Comparison of ENCODE assay signal across 9 cellular contexts in genomic region chr1:40185951-40186864, GRCh38. TPM values are rescaled to one million over a fixed set of nuclear protein-coding genes. Genes with fewer than 3 reads are reported as not detected.
A peak's percentile ranks its signal among the peaks of the same experiment; 100 is the strongest.
DNase-seq lines count a peak whose midpoint lies in the region; ATAC-seq, FAIRE-seq and TF ChIP-seq lines count a peak whose summit lies in the region.
"Had no signal": no experiment of that assay in that cellular context is flagged by ENCODE, and none has a peak within 500 bp of the region (broad histone marks: within the 10 kb centered on the region; RNA-seq: fewer than 3 reads in every experiment).

No MANE protein-coding gene starts in this region.

- TF ChIP-seq CTCF in osteoblast (IDR thresholded peaks at IDR 0.05; ENCODE audit: extremely low read depth, low read depth, low read length) (no peak), esophagus squamous epithelium (IDR thresholded peaks at IDR 0.05) (no peak), coronary artery (IDR thresholded peaks at IDR 0.05) (no peak)

- no peak for FAIRE-seq in RCC 7860 (lab: Jason Lieb, UNC)

- H3K27ac ChIP-seq in osteoblast (ENCODE audit: low read depth, low read length) (no peak overlapping the region), esophagus squamous epithelium (no peak overlapping the region), coronary artery (no peak overlapping the region)

- H3K27me3 Mint-ChIP-seq in activated T-cell treated with anti-CD3 and anti-CD28 coated beads, Interleukin-2, amount 50 U/mL, for 72 hours (ENCODE audit: low read depth) = no peaks in the 10 kb centered on the region

- peaks cover 85% of the 10 kb centered on the region for H3K79me2 ChIP-seq in osteoblast (ENCODE audit: insufficient read depth, low read length)

- TF ChIP-seq POLR2A in esophagus squamous epithelium (IDR thresholded peaks at IDR 0.05) = no peak

- H3K4me3 Mint-ChIP-seq in activated T-cell treated with anti-CD3 and anti-CD28 coated beads, Interleukin-2, amount 50 U/mL, for 72 hours = peak overlapping the region; percentile 63 to 78

- no peak overlapping the region for H3K4me3 ChIP-seq in osteoblast (ENCODE audit: insufficient read depth, low read length)
- no peak overlapping the region for H3K4me3 ChIP-seq in esophagus squamous epithelium
- no peak overlapping the region for H3K4me3 ChIP-seq in coronary artery
- H3K4me3 ChIP-seq: heart left ventricle had no signal

- H3K9me3 ChIP-seq in osteoblast (ENCODE audit: low read depth, low read length) (no peaks in the 10 kb centered on the region), esophagus squamous epithelium (no peaks in the 10 kb centered on the region)
- H3K9me3 ChIP-seq: heart left ventricle had no signal

- ATAC-seq in GM21515 (IDR thresholded peaks at IDR 0.05; ENCODE audit: unreplicated experiment) = peak; percentile 94
- ATAC-seq in activated T-cell treated with anti-CD3 and anti-CD28 coated beads, Interleukin-2, amount 50 U/mL, for 72 hours (replicated peaks in 1 of 2) = peak; percentile 95 to 98

- H3K27me3 ChIP-seq in osteoblast (ENCODE audit: insufficient read depth, low read length) (no peaks in the 10 kb centered on the region), esophagus squamous epithelium (no peaks in the 10 kb centered on the region)
- H3K27me3 ChIP-seq: heart left ventricle had no signal

- H3K27ac Mint-ChIP-seq in activated T-cell treated with anti-CD3 and anti-CD28 coated beads, Interleukin-2, amount 50 U/mL, for 72 hours = peak overlapping the region; percentile 48

- H4K20me1 ChIP-seq in osteoblast (ENCODE audit: insufficient read depth, low read length) = peaks cover 21% of the 10 kb centered on the region

- H3K4me1 Mint-ChIP-seq in activated T-cell treated with anti-CD3 and anti-CD28 coated beads, Interleukin-2, amount 50 U/mL, for 72 hours (ENCODE audit: low read depth) = peaks cover 57% of the 10 kb centered on the region

- H3K36me3 ChIP-seq in osteoblast (ENCODE audit: insufficient read depth, low read length) (peaks cover 15% of the 10 kb centered on the region), esophagus squamous epithelium (peaks cover 0 to 24% (median 0%) of the 10 kb centered on the region in 3 donors)

- WGBS in esophagus squamous epithelium, 2 donors = 70 to 84% methylated on average over 7 of the region's 7 CpGs

- H3K4me2 ChIP-seq in osteoblast (ENCODE audit: insufficient read depth, low read length) = peak overlapping the region; percentile 37

- H3K36me3 Mint-ChIP-seq in activated T-cell treated with anti-CD3 and anti-CD28 coated beads, Interleukin-2, amount 50 U/mL, for 72 hours (ENCODE audit: insufficient read depth in 2 of 2) = peaks cover 5 to 20% of the 10 kb centered on the region in 2 donors

- intact Hi-C loops in esophagus squamous epithelium (cut with DNase I) = no loop called here

- no peak overlapping the region for H2AFZ ChIP-seq in osteoblast (ENCODE audit: low read length)

- DNase-seq in EH (ENCODE audit: low read depth) (peak; percentile 66), HS-5 (ENCODE audit: low read depth) (peak; percentile 34), osteoblast (ENCODE audit: insufficient read length, low spot score, missing footprints) (peak; percentile 62), esophagus squamous epithelium (lab: John Stamatoyannopoulos, UW) (no peak), RCC 7860 (ENCODE audit: low spot score) (no peak), coronary artery (ENCODE audit: low spot score) (no peak)
- DNase-seq in activated T-cell treated with anti-CD3 and anti-CD28 coated beads, Interleukin-2, amount 50 U/mL, for 72 hours = peak; percentile 56 to 67
- DNase-seq: heart left ventricle had no signal

- H3K9me3 Mint-ChIP-seq in activated T-cell treated with anti-CD3 and anti-CD28 coated beads, Interleukin-2, amount 50 U/mL, for 72 hours = no peaks in the 10 kb centered on the region

- peaks cover 25% of the 10 kb centered on the region for H3K4me1 ChIP-seq in osteoblast (ENCODE audit: insufficient read depth, low read length)
- H3K4me1 ChIP-seq in esophagus squamous epithelium = peaks cover 0 to 43% (median 11%) of the 10 kb centered on the region in 3 donors

RNA-seq across cellular contexts. Expression of gene RLF, which starts 25.0 kb away (rescaled TPM):
- 10 to 100 TPM; 16.8 to 21.2 TPM for total RNA-seq in activated T-cell treated with anti-CD3 and anti-CD28 coated beads, Interleukin-2, amount 50 U/mL, for 72 hours
- total RNA-seq in osteoblast (26.2 and 29.7 TPM in 2 replicates), esophagus squamous epithelium (10 to 100 TPM in 3 of 4 donors, 1 to 10 TPM in 1; 7.9 to 21.0 (median 12.4) TPM)

Comparison
In these comparisons a context has a peak if more than half of its experiments do, and no peak if none do; other contexts are left out.
1. DNase-seq: peak in EH (single experiment), HS-5 (single experiment), activated T-cell treated with anti-CD3 and anti-CD28 coated beads, Interleukin-2, amount 50 U/mL, for 72 hours (2 of 2) and osteoblast (single experiment); none in esophagus squamous epithelium (single experiment), RCC 7860 (single experiment) and coronary artery (single experiment).